In genomic region chr5:50716134-50716533, GRCh38 we compare ENCODE assay signal across 18 cellular contexts. TPM values are rescaled to one million over a fixed set of nuclear protein-coding genes. Genes with fewer than 3 reads are reported as not detected.
A peak's percentile ranks its signal among the peaks of the same experiment; 100 is the strongest.
DNase-seq lines count a peak whose midpoint lies in the region; ATAC-seq and TF ChIP-seq lines count a peak whose summit lies in the region.
"Had no signal": no experiment of that assay in that cellular context is flagged by ENCODE, and none has a peak within 500 bp of the region (broad histone marks: within the 10 kb centered on the region; RNA-seq: fewer than 3 reads in every experiment).

No MANE protein-coding gene starts in this region.

- H3K27ac Mint-ChIP-seq in activated T-cell treated with anti-CD3 and anti-CD28 coated beads, Interleukin-2, amount 50 U/mL, for 72 hours: peak overlapping the region; percentile 72
- peak overlapping the region; percentile 10 for H3K27ac Mint-ChIP-seq in memory B cell
- H3K27ac Mint-ChIP-seq: H9 had no signal

- no peak for TF ChIP-seq POLR2A in adrenal gland (IDR thresholded peaks at IDR 0.05)

- peaks cover 0 to 5% of the 10 kb centered on the region in 2 donors for H3K36me3 Mint-ChIP-seq in activated T-cell treated with anti-CD3 and anti-CD28 coated beads, Interleukin-2, amount 50 U/mL, for 72 hours (ENCODE audit: insufficient read depth in 2 of 2)
- H3K36me3 Mint-ChIP-seq in memory B cell: peaks cover 5% of the 10 kb centered on the region

- TF ChIP-seq CTCF in HEK293 (tag by site-specific recombination; IDR thresholded peaks at IDR 0.05) (no peak), adrenal gland (IDR thresholded peaks at IDR 0.05) (no peak)

- H3K36me3 ChIP-seq in HEK293 (ENCODE audit: control insufficient read depth in 2 of 2, insufficient read depth in 1 of 2, low read length in 2 of 2) (no peaks in the 10 kb centered on the region; a peak in 1 of 3 replicates), adrenal gland (replicated peaks in 1 of 2) (no peaks in the 10 kb centered on the region), HAP-1 (replicated peaks) (no peaks in the 10 kb centered on the region)
- H3K36me3 ChIP-seq: BE2C, SJCRH30 had no signal

- no peaks in the 10 kb centered on the region for H3K27me3 Mint-ChIP-seq in activated T-cell treated with anti-CD3 and anti-CD28 coated beads, Interleukin-2, amount 50 U/mL, for 72 hours (ENCODE audit: low read depth)
- H3K27me3 Mint-ChIP-seq in memory B cell: no peaks in the 10 kb centered on the region

- H3K4me3 ChIP-seq in HEK293 (ENCODE audit: low read depth, low read length) (no peak overlapping the region), adrenal gland (no peak overlapping the region), HAP-1 (no peak overlapping the region)
- H3K4me3 ChIP-seq: PC-9, SJCRH30 had no signal

- in situ Hi-C loops in HAP-1 (cut with MboI; ENCODE audit: low sequenced_read_pairs): no loop called here

- H3K4me3 Mint-ChIP-seq in activated T-cell treated with anti-CD3 and anti-CD28 coated beads, Interleukin-2, amount 50 U/mL, for 72 hours: no peak overlapping the region
- no peak overlapping the region for H3K4me3 Mint-ChIP-seq in memory B cell
- H3K4me3 Mint-ChIP-seq: H9 had no signal

- ATAC-seq in activated T-cell treated with anti-CD3 and anti-CD28 coated beads, Interleukin-2, amount 50 U/mL, for 72 hours (replicated peaks in 1 of 2): no peak
- no peak for ATAC-seq in memory B cell (ENCODE audit: low read depth)

- H3K27ac ChIP-seq in HEK293 (ENCODE audit: extremely low read depth, low read depth, low read length) (no peak overlapping the region), adrenal gland (no peak overlapping the region)
- H3K27ac ChIP-seq: PC-9, SJCRH30 had no signal

- peaks cover 13% of the 10 kb centered on the region for H3K4me1 ChIP-seq in HEK293 (ENCODE audit: control insufficient read depth, insufficient read depth, low read length)
- H3K4me1 ChIP-seq in adrenal gland (replicated peaks in 1 of 2): peaks cover 0 to 21% of the 10 kb centered on the region in 2 donors
- H3K4me1 ChIP-seq in HAP-1: peaks cover 8% of the 10 kb centered on the region
- H3K4me1 ChIP-seq: BE2C, SJCRH30 had no signal

- H3K4me1 Mint-ChIP-seq in activated T-cell treated with anti-CD3 and anti-CD28 coated beads, Interleukin-2, amount 50 U/mL, for 72 hours (ENCODE audit: low read depth): peaks cover 85% of the 10 kb centered on the region
- H3K4me1 Mint-ChIP-seq in memory B cell: peaks cover 39% of the 10 kb centered on the region

- CTCF ChIA-PET in HEK293 (lab: Yijun Ruan, JAX): no interaction called here

- no peaks in the 10 kb centered on the region for H3K27me3 ChIP-seq in adrenal gland
- peaks cover 16% of the 10 kb centered on the region for H3K27me3 ChIP-seq in HAP-1 (ENCODE audit: low read depth)
- H3K27me3 ChIP-seq: BE2C, SJCRH30 had no signal

- intact Hi-C loops in adrenal gland (cut with DNase I): no loop called here

- H3K9me3 ChIP-seq in HEK293 (ENCODE audit: control insufficient read depth, insufficient read depth, low read depth, low read length) (no peaks in the 10 kb centered on the region), adrenal gland (replicated peaks in 1 of 3) (no peaks in the 10 kb centered on the region), HAP-1 (no peaks in the 10 kb centered on the region)
- H3K9me3 ChIP-seq: BE2C, SJCRH30 had no signal

- POLR2A ChIA-PET in HEK293 (lab: Yijun Ruan, JAX): no interaction called here

- H3K9me3 Mint-ChIP-seq in activated T-cell treated with anti-CD3 and anti-CD28 coated beads, Interleukin-2, amount 50 U/mL, for 72 hours: peaks cover 0 to 2% of the 10 kb centered on the region in 2 donors
- peaks cover 3% of the 10 kb centered on the region for H3K9me3 Mint-ChIP-seq in memory B cell
- H3K9me3 Mint-ChIP-seq: H9 had no signal

- DNase-seq in activated T-cell treated with anti-CD3 and anti-CD28 coated beads, Interleukin-2, amount 50 U/mL, for 72 hours: no peak
- DNase-seq in activated T-cell treated with anti-CD3 and anti-CD28 coated beads for 4 hours: no peak
- no peak for DNase-seq in memory B cell (ENCODE audit: low spot score in 2 of 2)
- no peak for DNase-seq in adrenal gland
- DNase-seq in glomerular visceral epithelial cell (ENCODE audit: extremely low spot score): no peak
- no peak for DNase-seq in HAP-1 (ENCODE audit: low spot score in 2 of 2)
- DNase-seq: BE2C, DMS79, H9, MM.1S, NCI-H1092, NCI-H1436 treated with DMSO at 0.1 percent for 48 hours, NCI-H2029, NCI-H345, NCI-H526, PC-9, SJCRH30 had no signal

- 86 to 95% (median 91%) methylated on average over 2 of the region's 2 CpGs for WGBS in adrenal gland, 4 donors

TF ChIP-seq in HEK293, 187 proteins besides CTCF, POLR2A, EP300 and RAD21:
- TF ChIP-seq ZNF26 (tag by site-specific recombination; IDR thresholded peaks at IDR 0.05) (no peak), ZNF549 (tag by site-specific recombination; IDR thresholded peaks at IDR 0.05) (peak; percentile 97)

RNA-seq across cellular contexts. Expression of gene PARP8, which starts 49.7 kb away (rescaled TPM):
- total RNA-seq in activated T-cell treated with anti-CD3 and anti-CD28 coated beads, Interleukin-2, amount 50 U/mL, for 72 hours: 10 to 100 TPM; 53.3 to 61.0 TPM
- total RNA-seq in adrenal gland: 10 to 100 TPM; 14.3 to 41.8 (median 30.2) TPM
- 10 to 100 TPM; 10.5 to 25.1 (median 12.2) TPM for polyA plus RNA-seq in adrenal gland
